ENCODE assay signal across 19 cellular contexts in genomic region chr1:215667796-215668195, GRCh38.
DNase-seq lines count a peak whose midpoint lies in the region; ATAC-seq and TF ChIP-seq lines count a peak whose summit lies in the region.
"Had no signal": no experiment of that assay in that cellular context is flagged by ENCODE, and none has a peak within 500 bp of the region (broad histone marks: within the 10 kb centered on the region; RNA-seq: fewer than 3 reads in every experiment).

No MANE protein-coding gene starts in this region.

- H3K9me3 ChIP-seq in IMR-90 (ENCODE audit: control insufficient read depth, insufficient read depth, low read length) (no peaks in the 10 kb centered on the region), esophagus muscularis mucosa (no peaks in the 10 kb centered on the region)
- H3K9me3 ChIP-seq: BLaER1 had no signal

- H3K27ac ChIP-seq in IMR-90 (ENCODE audit: insufficient read depth, low read length) (no peak overlapping the region), esophagus muscularis mucosa (replicated peaks in 1 of 4) (no peak overlapping the region)
- H3K27ac ChIP-seq: BLaER1, HL-60 had no signal

- intact Hi-C loops in IMR-90 (cut with micrococcal nuclease) (no loop called here), esophagus muscularis mucosa (cut with DNase I) (no loop called here)

- dilution Hi-C loops in IMR-90 (cut with HindIII; ENCODE audit: low sequenced_read_pairs, unreplicated experiment), result no loop called here

- no peak overlapping the region for H3K9ac ChIP-seq in IMR-90 (ENCODE audit: low read depth, low read length)
- H3K9ac ChIP-seq: BLaER1 had no signal

- BruUV-seq in IMR-90 (replicated peaks; lab: Mats Ljungman, UMichigan), result no TSS peak

- POLR2A ChIA-PET in IMR-90 (lab: Charles Lee; ENCODE audit: unreplicated experiment), result no interaction called here

- H2AK5ac ChIP-seq in IMR-90 (ENCODE audit: low read depth, low read length), result no peak overlapping the region

- no peak overlapping the region for H3K56ac ChIP-seq in IMR-90 (ENCODE audit: extremely low read depth, insufficient read depth, low read length)

- in situ Hi-C loops in GM13976 (cut with MboI; ENCODE audit: low sequenced_read_pairs, unreplicated experiment) (no loop called here), IMR-90 (cut with MboI; ENCODE audit: low sequenced_read_pairs) (no loop called here)

- H3K18ac ChIP-seq in IMR-90 (ENCODE audit: low read depth, low read length), result 0 out of 2 replicates have a peak overlapping the region, but pooled peaks have one; percentile 13

- H2AK9ac ChIP-seq in IMR-90 (replicated peaks; ENCODE audit: low read depth, low read length, poor library complexity), result no peak overlapping the region

- no peak overlapping the region for H3K14ac ChIP-seq in IMR-90 (replicated peaks; ENCODE audit: low read depth, low read length)

- no peaks in the 10 kb centered on the region for H3K27me3 ChIP-seq in IMR-90 (ENCODE audit: control insufficient read depth, insufficient read depth, low read length)
- no peaks in the 10 kb centered on the region for H3K27me3 ChIP-seq in esophagus muscularis mucosa
- H3K27me3 ChIP-seq: BLaER1 had no signal

- WGBS in IMR-90 (ENCODE audit: extremely low coverage in 2 of 2, insufficient read length in 1 of 2), 2 experiments, result no CpG with 5 or more reads among the region's 1 CpG
- 67% methylated on average over 1 of the region's 1 CpG for WGBS in esophagus muscularis mucosa

- H3K9me1 ChIP-seq in IMR-90 (ENCODE audit: insufficient read depth, low read length), result no peaks in the 10 kb centered on the region; the same call in 1 of the 2 replicates

- TF ChIP-seq CTCF in GM13976 (IDR thresholded peaks at IDR 0.05; ENCODE audit: borderline replicate concordance, control extremely low read depth, extremely low read depth, insufficient read depth, missing control alignments) (no peak), IMR-90 (conservative IDR thresholded peaks at IDR 0.05; ENCODE audit: low read depth, low read length) (no peak), esophagus muscularis mucosa (IDR thresholded peaks at IDR 0.05) (no peak)

- no peak overlapping the region for H2AFZ ChIP-seq in IMR-90 (replicated peaks; ENCODE audit: low read length, poor library complexity)

- no peak overlapping the region for H3K4me2 ChIP-seq in IMR-90 (ENCODE audit: low read depth, low read length)
- H3K4me2 ChIP-seq: BLaER1 had no signal

- H4K91ac ChIP-seq in IMR-90 (ENCODE audit: insufficient read depth, low read depth, low read length), result no peak overlapping the region

- DNase-seq in GM13976 (ENCODE audit: low spot score), result peak; percentile 10
- DNase-seq in IMR-90, result no peak
- DNase-seq in esophagus muscularis mucosa (ENCODE audit: extremely low spot score), result peak; percentile 72
- peak; percentile 67 for DNase-seq in left kidney (ENCODE audit: low read depth, low spot score)
- DNase-seq in stimulated activated naive CD4-positive, alpha-beta T cell treated with Interleukin-2 at 50 U/mL for 16 hours (lab: John Stamatoyannopoulos, UW), result no peak
- no peak for DNase-seq in NCI-H2029 treated with DMSO at 0.1 percent for 48 hours (lab: John Stamatoyannopoulos, UW)
- DNase-seq: 8988T; CD4-positive, alpha-beta memory T cell; DMS153; DMS79; GDM1; GOT3; H7 had no signal

- H2BK5ac ChIP-seq in IMR-90 (ENCODE audit: low read depth, low read length, poor library complexity, severe bottlenecking), result no peak overlapping the region

- H3K4me3 ChIP-seq in IMR-90 (ENCODE audit: insufficient read depth, low read depth, low read length) (no peak overlapping the region), esophagus muscularis mucosa (no peak overlapping the region)
- H3K4me3 ChIP-seq: BLaER1, K562 had no signal

- H4K8ac ChIP-seq in IMR-90 (ENCODE audit: low read depth in 2 of 2, low read length in 2 of 2), result no peak overlapping the region

- H4K20me1 ChIP-seq in IMR-90 (ENCODE audit: insufficient read depth, low read length), result no peaks in the 10 kb centered on the region
- H4K20me1 ChIP-seq: BLaER1 had no signal

- no peak overlapping the region for H2BK20ac ChIP-seq in IMR-90 (ENCODE audit: low read depth, low read length)

- no peak overlapping the region for H2BK15ac ChIP-seq in IMR-90 (ENCODE audit: low read depth, low read length)

- TF ChIP-seq POLR2A in IMR-90 (IDR thresholded peaks at IDR 0.05; ENCODE audit: low read depth, low read length) (no peak), esophagus muscularis mucosa (IDR thresholded peaks at IDR 0.05; ENCODE audit: low read depth) (no peak)

- H3K79me1 ChIP-seq in IMR-90 (ENCODE audit: low read depth in 1 of 2, low read length in 2 of 2), result no peaks in the 10 kb centered on the region

- H3K4me1 ChIP-seq in IMR-90 (ENCODE audit: control insufficient read depth, insufficient read depth, low read length) (peaks cover 8% of the 10 kb centered on the region), esophagus muscularis mucosa (no peaks in the 10 kb centered on the region)

- no peak overlapping the region for H3K4ac ChIP-seq in IMR-90 (ENCODE audit: low read depth, low read length)

- H2BK120ac ChIP-seq in IMR-90 (ENCODE audit: low read depth, low read length), result no peak overlapping the region

- ATAC-seq in IMR-90 (ENCODE audit: low read depth) (no peak), GM21515 (IDR thresholded peaks at IDR 0.05; ENCODE audit: unreplicated experiment) (no peak), HG03159 (IDR thresholded peaks at IDR 0.05; ENCODE audit: unreplicated experiment) (no peak)
- ATAC-seq: HCT116, K562 had no signal

- TF ChIP-seq RAD21 in IMR-90 (IDR thresholded peaks at IDR 0.05; ENCODE audit: low read length), result no peak

- H4K5ac ChIP-seq in IMR-90 (ENCODE audit: low read depth, low read length), result 0 out of 2 replicates have a peak overlapping the region, but pooled peaks have one; percentile 54

- H3K36me3 ChIP-seq in IMR-90 (ENCODE audit: control insufficient read depth, insufficient read depth, low read length) (no peaks in the 10 kb centered on the region), esophagus muscularis mucosa (no peaks in the 10 kb centered on the region)
- H3K36me3 ChIP-seq: BLaER1 had no signal

- no peak overlapping the region for H3K23ac ChIP-seq in IMR-90 (ENCODE audit: low read depth, low read length)

- no peak for TF ChIP-seq EP300 in esophagus muscularis mucosa (IDR thresholded peaks at IDR 0.05)

- CTCF ChIA-PET in IMR-90 (lab: Yijun Ruan, JAX), result no interaction called here

TF ChIP-seq in IMR-90, 13 proteins besides CTCF, POLR2A, EP300 and RAD21:
- TF ChIP-seq MAZ (IDR thresholded peaks at IDR 0.05; ENCODE audit: borderline replicate concordance, low read depth, low read length) (no peak), MAFK (IDR thresholded peaks at IDR 0.05; ENCODE audit: low read depth, low read length) (no peak), NFE2L2 (IDR thresholded peaks at IDR 0.05; ENCODE audit: low read depth, low read length) (no peak), SMC3 (IDR thresholded peaks at IDR 0.05; ENCODE audit: low read depth, low read length) (no peak), RCOR1 (IDR thresholded peaks at IDR 0.05; ENCODE audit: insufficient replicate concordance, low read length) (no peak), FOS (IDR thresholded peaks at IDR 0.05; ENCODE audit: low read depth, low read length) (no peak), MXI1 (IDR thresholded peaks at IDR 0.05; ENCODE audit: borderline replicate concordance, low read depth, low read length) (no peak), BHLHE40 (IDR thresholded peaks at IDR 0.05; ENCODE audit: low read depth, low read length) (no peak), USF2 (IDR thresholded peaks at IDR 0.05; ENCODE audit: low read depth, low read length) (no peak), CEBPB (IDR thresholded peaks at IDR 0.05; ENCODE audit: low read depth, low read length) (no peak), ELK1 (IDR thresholded peaks at IDR 0.05; ENCODE audit: borderline replicate concordance, low read depth, low read length) (no peak), RFX5 (IDR thresholded peaks at IDR 0.05; ENCODE audit: low read depth, low read length) (no peak)

Comparison
In these comparisons a context has a peak if more than half of its experiments do, and no peak if none do; other contexts are left out.
1. DNase-seq: peak in GM13976 (single experiment), esophagus muscularis mucosa (single experiment) and left kidney (single experiment); none in IMR-90 (single experiment), stimulated activated naive CD4-positive, alpha-beta T cell treated with Interleukin-2 at 50 U/mL for 16 hours (single experiment) and NCI-H2029 treated with DMSO at 0.1 percent for 48 hours (single experiment).